ENCODE assay signal across 22 cellular contexts in the genomic region with DNA sequence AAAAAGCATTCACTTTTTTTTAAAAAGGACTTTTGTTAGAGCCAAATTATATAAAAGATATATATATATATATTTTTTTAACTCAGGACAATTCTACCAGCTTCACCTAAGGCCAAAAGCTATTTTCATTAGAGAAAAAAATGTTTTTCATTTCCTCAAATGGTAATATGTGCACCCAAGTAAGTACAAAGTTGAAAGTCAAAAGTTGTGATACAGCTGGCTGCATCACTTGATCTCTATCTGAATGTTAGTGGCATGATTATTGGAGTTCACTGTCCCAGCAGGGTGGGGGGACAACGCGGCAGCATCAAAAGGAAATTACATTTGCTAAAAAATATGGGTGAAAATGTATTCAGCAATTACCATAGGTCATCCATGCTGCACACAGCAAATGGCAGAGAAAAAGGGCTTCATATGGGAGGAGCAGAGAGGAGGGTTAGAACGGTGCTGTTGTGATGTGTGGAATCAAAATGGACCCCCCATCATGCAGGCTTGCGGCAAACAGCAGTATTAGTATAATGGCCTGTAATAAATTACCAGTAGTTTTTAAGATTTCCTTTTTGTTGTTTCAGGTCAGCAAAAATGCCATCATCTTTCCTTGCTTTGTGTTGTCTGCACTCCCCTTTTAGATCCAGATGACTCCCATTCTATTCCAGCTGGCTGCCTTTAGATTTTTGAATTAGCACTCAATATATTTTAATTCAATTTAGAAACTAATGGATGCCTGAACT.
"Had no signal": no experiment of that assay in that cellular context is flagged by ENCODE, and none has a peak within 500 bp of the region (broad histone marks: within the 10 kb centered on the region; RNA-seq: fewer than 3 reads in every experiment).

No MANE protein-coding gene starts in this region.

- H3K27ac Mint-ChIP-seq: activated CD4-positive, alpha-beta memory T cell treated with anti-CD3 and anti-CD28 coated beads, Interleukin-2, amount 10 ng/mL, durations not matched to agents 7 days and 5 days; activated CD4-positive, alpha-beta T cell treated with anti-CD3 and anti-CD28 coated beads for 36 hours; activated naive CD8-positive, alpha-beta T cell treated with anti-CD3 and anti-CD28 coated beads, Interleukin-2, amount 10 ng/mL, durations not matched to agents 7 days and 5 days; T-cell had no signal

- H3K4me3 Mint-ChIP-seq: activated CD4-positive, alpha-beta memory T cell treated with anti-CD3 and anti-CD28 coated beads, Interleukin-2, amount 10 ng/mL, durations not matched to agents 7 days and 5 days; activated CD4-positive, alpha-beta T cell treated with anti-CD3 and anti-CD28 coated beads for 36 hours; activated naive CD8-positive, alpha-beta T cell treated with anti-CD3 and anti-CD28 coated beads, Interleukin-2, amount 10 ng/mL, durations not matched to agents 7 days and 5 days; T-cell had no signal

- H3K9me3 ChIP-seq: adrenal gland, SJSA1 had no signal

- H3K4me1 ChIP-seq: adrenal gland, SJSA1 had no signal

- H3K9me3 Mint-ChIP-seq: activated CD4-positive, alpha-beta memory T cell treated with anti-CD3 and anti-CD28 coated beads, Interleukin-2, amount 10 ng/mL, durations not matched to agents 7 days and 5 days; activated naive CD8-positive, alpha-beta T cell treated with anti-CD3 and anti-CD28 coated beads, Interleukin-2, amount 10 ng/mL, durations not matched to agents 7 days and 5 days had no signal

- ATAC-seq: activated CD4-positive, alpha-beta T cell treated with anti-CD3 and anti-CD28 coated beads for 36 hours; PC-3; T-cell had no signal

- DNase-seq: activated CD4-positive, alpha-beta memory T cell treated with anti-CD3 and anti-CD28 coated beads, Interleukin-2, amount 10 ng/mL, durations not matched to agents 7 days and 5 days; activated CD4-positive, alpha-beta T cell treated with anti-CD3 and anti-CD28 coated beads for 36 hours; activated CD4-positive, alpha-beta T cell treated with anti-CD3 and anti-CD28 coated beads, Interleukin-2, amount 50 U/mL, for 1 hour; activated CD8-positive, alpha-beta memory T cell treated with anti-CD3 and anti-CD28 coated beads, Interleukin-2, amount 50 U/mL, for 4 hours; activated naive CD4-positive, alpha-beta T cell treated with anti-CD3 and anti-CD28 coated beads, Interleukin-2, amount 50 U/mL, for 16 hours; activated naive CD8-positive, alpha-beta T cell treated with anti-CD3 and anti-CD28 coated beads, Interleukin-2, amount 10 ng/mL, durations not matched to agents 7 days and 5 days; activated T-cell treated with anti-CD3 and anti-CD28 coated beads, Interleukin-2, amount 50 U/mL, for 1 hour; adrenal gland; anterior cingulate cortex; caudate nucleus; MM.1S; NCI-H1105; NCI-H1436; NCI-H187; NCI-H2081; NCI-H510A treated with DMSO at 0.1 percent for 48 hours; PC-3; SHP77; T-cell had no signal

- H3K4me1 Mint-ChIP-seq: activated CD4-positive, alpha-beta memory T cell treated with anti-CD3 and anti-CD28 coated beads, Interleukin-2, amount 10 ng/mL, durations not matched to agents 7 days and 5 days; activated CD4-positive, alpha-beta T cell treated with anti-CD3 and anti-CD28 coated beads for 36 hours; activated naive CD8-positive, alpha-beta T cell treated with anti-CD3 and anti-CD28 coated beads, Interleukin-2, amount 10 ng/mL, durations not matched to agents 7 days and 5 days; T-cell had no signal

- H3K36me3 ChIP-seq: adrenal gland, SJSA1 had no signal

- H3K36me3 Mint-ChIP-seq: activated naive CD8-positive, alpha-beta T cell treated with anti-CD3 and anti-CD28 coated beads, Interleukin-2, amount 10 ng/mL, durations not matched to agents 7 days and 5 days; T-cell had no signal

- FAIRE-seq: RCC 7860 had no signal

- H3K27me3 Mint-ChIP-seq: activated CD4-positive, alpha-beta memory T cell treated with anti-CD3 and anti-CD28 coated beads, Interleukin-2, amount 10 ng/mL, durations not matched to agents 7 days and 5 days; activated CD4-positive, alpha-beta T cell treated with anti-CD3 and anti-CD28 coated beads for 36 hours; activated naive CD8-positive, alpha-beta T cell treated with anti-CD3 and anti-CD28 coated beads, Interleukin-2, amount 10 ng/mL, durations not matched to agents 7 days and 5 days had no signal

- H3K4me3 ChIP-seq: adrenal gland, SJSA1 had no signal

- H3K27me3 ChIP-seq: adrenal gland, SJSA1 had no signal

- H3K27ac ChIP-seq: SJSA1, VCaP had no signal
